ENCODE assay signal across 24 cellular contexts in genomic region chr4:133585323-133585722, GRCh38.
DNase-seq lines count a peak whose midpoint lies in the region; ATAC-seq, FAIRE-seq and TF ChIP-seq lines count a peak whose summit lies in the region.
"Had no signal": no experiment of that assay in that cellular context is flagged by ENCODE, and none has a peak within 500 bp of the region (broad histone marks: within the 10 kb centered on the region; RNA-seq: fewer than 3 reads in every experiment).

No MANE protein-coding gene starts in this region.

- H3K9me3 ChIP-seq in DND-41 (ENCODE audit: insufficient read depth, low read length, severe bottlenecking) (peaks cover 10% of the 10 kb centered on the region), K562 (replicated peaks; ENCODE audit: control insufficient read depth, insufficient read depth, low read depth, low read length) (no peaks in the 10 kb centered on the region), parathyroid adenoma (ENCODE audit: control insufficient read depth, low read length) (no peaks in the 10 kb centered on the region)
- H3K9me3 ChIP-seq: A549; BLaER1 treated with 17β-estradiol and CSF1 and Interleukin-3, amounts not matched to agents 10 nM and 100 nM; Caco-2 had no signal

- H3K36me3 ChIP-seq in DND-41 (ENCODE audit: insufficient read depth, low read length) = no peaks in the 10 kb centered on the region
- no peaks in the 10 kb centered on the region for H3K36me3 ChIP-seq in K562 (ENCODE audit: control insufficient read depth, insufficient read depth, low read length)
- no peaks in the 10 kb centered on the region for H3K36me3 ChIP-seq in parathyroid adenoma (ENCODE audit: control insufficient read depth, insufficient read depth, low read length)
- H3K36me3 ChIP-seq: BLaER1 treated with 17β-estradiol and CSF1 and Interleukin-3, amounts not matched to agents 10 nM and 100 nM had no signal

- H3K79me2 ChIP-seq in DND-41 (ENCODE audit: insufficient read depth, low read length) (no peaks in the 10 kb centered on the region), K562 (ENCODE audit: control insufficient read depth, insufficient read depth, low read length) (no peaks in the 10 kb centered on the region), parathyroid adenoma (no peaks in the 10 kb centered on the region)

- TF ChIP-seq EP300 in K562 (IDR thresholded peaks at IDR 0.05; ENCODE audit: low read length) = no peak

- no peak for FAIRE-seq in K562 (lab: Jason Lieb, UNC)
- FAIRE-seq: A549, D721Med, G401.6, GM12891, GM19239 had no signal

- no peak for ATAC-seq in DND-41 (ENCODE audit: insufficient read depth, low read depth)
- no peak for ATAC-seq in K562
- ATAC-seq: A549; CD8-positive, alpha-beta T cell had no signal

- no peak overlapping the region for H3K4me3 ChIP-seq in DND-41 (ENCODE audit: low read depth in 1 of 2, low read length in 2 of 2)
- no peak overlapping the region for H3K4me3 ChIP-seq in K562
- H3K4me3 ChIP-seq in parathyroid adenoma (ENCODE audit: low read depth, low read length) = no peak overlapping the region
- H3K4me3 ChIP-seq: A549; BLaER1 treated with 17β-estradiol and CSF1 and Interleukin-3, amounts not matched to agents 10 nM and 100 nM had no signal

- H3K4me2 ChIP-seq in DND-41 (ENCODE audit: insufficient read depth, low read length) (no peak overlapping the region), K562 (ENCODE audit: insufficient read depth, low read length) (no peak overlapping the region), parathyroid adenoma (ENCODE audit: low read length) (peak overlapping the region; percentile 46)
- H3K4me2 ChIP-seq: A549 had no signal

- H3K27me3 Mint-ChIP-seq in activated CD4-positive, alpha-beta T cell treated with anti-CD3 and anti-CD28 coated beads, Interleukin-2, amount 10 ng/mL, durations not matched to agents 24 days and 14 days = no peaks in the 10 kb centered on the region
- H3K27me3 Mint-ChIP-seq: B cell; CD4-positive, alpha-beta T cell had no signal

- no peaks in the 10 kb centered on the region for H4K20me1 ChIP-seq in DND-41 (ENCODE audit: insufficient read depth, low read length)
- H4K20me1 ChIP-seq in K562 (replicated peaks; ENCODE audit: control insufficient read depth, insufficient read depth, low read length) = no peaks in the 10 kb centered on the region
- H4K20me1 ChIP-seq: BLaER1 treated with 17β-estradiol and CSF1 and Interleukin-3, amounts not matched to agents 10 nM and 100 nM had no signal

- no peak overlapping the region for H3K27ac Mint-ChIP-seq in activated CD4-positive, alpha-beta T cell treated with anti-CD3 and anti-CD28 coated beads, Interleukin-2, amount 10 ng/mL, durations not matched to agents 24 days and 14 days
- H3K27ac Mint-ChIP-seq: B cell; CD4-positive, alpha-beta T cell; CD8-positive, alpha-beta T cell had no signal

- no peaks in the 10 kb centered on the region for H3K9me3 Mint-ChIP-seq in activated CD4-positive, alpha-beta T cell treated with anti-CD3 and anti-CD28 coated beads, Interleukin-2, amount 10 ng/mL, durations not matched to agents 24 days and 14 days
- H3K9me3 Mint-ChIP-seq: CD4-positive, alpha-beta T cell had no signal

- no peak overlapping the region for H3K9ac ChIP-seq in DND-41 (ENCODE audit: low read depth, low read length)
- no peak overlapping the region for H3K9ac ChIP-seq in K562 (ENCODE audit: insufficient read depth in 1 of 2, low read depth in 2 of 2, low read length in 2 of 2)
- no peak overlapping the region for H3K9ac ChIP-seq in parathyroid adenoma
- H3K9ac ChIP-seq: BLaER1 treated with 17β-estradiol and CSF1 and Interleukin-3, amounts not matched to agents 10 nM and 100 nM had no signal

- TF ChIP-seq CTCF in DND-41 (IDR thresholded peaks at IDR 0.05; ENCODE audit: borderline replicate concordance, extremely low read depth, low read length, poor library complexity, severe bottlenecking) = no peak
- no peak for TF ChIP-seq CTCF in K562 (IDR thresholded peaks at IDR 0.05 in 2 of 3, conservative IDR thresholded peaks at IDR 0.05 in 1 of 3; ENCODE audit: insufficient read depth in 2 of 3, low read depth in 1 of 3, low read length in 3 of 3)
- TF ChIP-seq CTCF in parathyroid adenoma (IDR thresholded peaks at IDR 0.05) = no peak

- H3K36me3 Mint-ChIP-seq in activated CD4-positive, alpha-beta T cell treated with anti-CD3 and anti-CD28 coated beads, Interleukin-2, amount 10 ng/mL, durations not matched to agents 24 days and 14 days (ENCODE audit: low read depth) = no peaks in the 10 kb centered on the region
- H3K36me3 Mint-ChIP-seq: CD8-positive, alpha-beta T cell had no signal

- no peak for TF ChIP-seq POLR2A in K562 (conservative IDR thresholded peaks at IDR 0.05)

- CTCF ChIA-PET in K562 (lab: Yijun Ruan, JAX; ENCODE audit: low intra/inter-chr PET ratio) = no interaction called here

- in situ Hi-C loops in K562 (cut with MboI) = no loop called here

- intact Hi-C loops in activated CD4-positive, alpha-beta T cell treated with anti-CD3 and anti-CD28 coated beads, Interleukin-2, amount 10 ng/mL, durations not matched to agents 24 days and 14 days (cut with micrococcal nuclease) = no loop called here
- intact Hi-C loops in K562 (cut with micrococcal nuclease) = no loop called here

- H3K27me3 ChIP-seq in DND-41 (ENCODE audit: insufficient read depth, low read length, poor library complexity) (no peaks in the 10 kb centered on the region), K562 (ENCODE audit: control insufficient read depth in 2 of 2, insufficient read depth in 2 of 2, low read length in 2 of 2) (no peaks in the 10 kb centered on the region), parathyroid adenoma (ENCODE audit: control insufficient read depth, insufficient read depth, low read length) (no peaks in the 10 kb centered on the region)
- H3K27me3 ChIP-seq: BLaER1 treated with 17β-estradiol and CSF1 and Interleukin-3, amounts not matched to agents 10 nM and 100 nM had no signal

- BruUV-seq in K562 (replicated peaks; lab: Mats Ljungman, UMichigan) = no TSS peak

- no peaks in the 10 kb centered on the region for H3K4me1 Mint-ChIP-seq in activated CD4-positive, alpha-beta T cell treated with anti-CD3 and anti-CD28 coated beads, Interleukin-2, amount 10 ng/mL, durations not matched to agents 24 days and 14 days
- H3K4me1 Mint-ChIP-seq: B cell had no signal

- peak overlapping the region; percentile 20; the same call in 1 of the 2 replicates for H2AFZ ChIP-seq in DND-41 (ENCODE audit: low read depth, low read length)
- 0 out of 2 replicates have a peak overlapping the region, but pooled peaks have one; percentile 32 for H2AFZ ChIP-seq in K562 (ENCODE audit: low read depth, low read length)
- peak overlapping the region; percentile 22 for H2AFZ ChIP-seq in parathyroid adenoma

- peak; percentile 22 for DNase-seq in activated CD4-positive, alpha-beta T cell treated with anti-CD3 and anti-CD28 coated beads, Interleukin-2, amount 10 ng/mL, durations not matched to agents 24 days and 14 days
- no peak for DNase-seq in activated CD4-positive, alpha-beta T cell treated with anti-CD3 and anti-CD28 coated beads for 48 hours
- DNase-seq in DND-41 = no peak
- no peak for DNase-seq in K562 (ENCODE audit: extremely low read depth in 1 of 4, low spot score in 3 of 4)
- no peak for DNase-seq in DMS 273 treated with DMSO at 0.1 percent for 48 hours (lab: John Stamatoyannopoulos, UW)
- no peak for DNase-seq in NCI-H345 treated with DMSO at 0.1 percent for 48 hours (lab: John Stamatoyannopoulos, UW; ENCODE audit: unreplicated experiment)
- DNase-seq: AML-193; Calu3; CD4-positive, alpha-beta T cell; CD8-positive, alpha-beta T cell; DMS153; DMS79; GF-D8 had no signal

- no peak for TF ChIP-seq RAD21 in K562 (CRISPR knock-in tag; conservative IDR thresholded peaks at IDR 0.05 in 1 of 2, IDR thresholded peaks at IDR 0.05 in 1 of 2)

- 20% methylated on average over 7 of the region's 8 CpGs for WGBS in K562 (ENCODE audit: insufficient coverage, low coverage, missing lambda C conversion rate)

- H3K4me3 Mint-ChIP-seq in activated CD4-positive, alpha-beta T cell treated with anti-CD3 and anti-CD28 coated beads, Interleukin-2, amount 10 ng/mL, durations not matched to agents 24 days and 14 days = no peak overlapping the region
- H3K4me3 Mint-ChIP-seq: B cell; CD4-positive, alpha-beta T cell; CD8-positive, alpha-beta T cell had no signal

- POLR2A ChIA-PET in K562 (lab: Yijun Ruan, JAX) = no interaction called here

- no peak overlapping the region for H3K27ac ChIP-seq in DND-41 (ENCODE audit: low read length)
- H3K27ac ChIP-seq in K562 (ENCODE audit: extremely low read depth, low read depth, low read length) = no peak overlapping the region
- H3K27ac ChIP-seq in parathyroid adenoma = peak overlapping the region; percentile 44
- H3K27ac ChIP-seq: 22Rv1; A549; BLaER1 treated with 17β-estradiol and CSF1 and Interleukin-3, amounts not matched to agents 10 nM and 100 nM; C4-2B had no signal

- H3K4me1 ChIP-seq in DND-41 (ENCODE audit: insufficient read depth, low read length) (peaks cover 5% of the 10 kb centered on the region; the same call in 1 of the 2 replicates), K562 (replicated peaks in 1 of 2; ENCODE audit: control insufficient read depth in 2 of 2, insufficient read depth in 2 of 2, low read length in 2 of 2) (no peaks in the 10 kb centered on the region; a peak in 1 of 5 replicates), parathyroid adenoma (peaks cover 4% of the 10 kb centered on the region)
- H3K4me1 ChIP-seq: A549, Caco-2 had no signal

- no peaks in the 10 kb centered on the region for H3K9me1 ChIP-seq in K562 (ENCODE audit: control insufficient read depth, insufficient read depth, low read length)

TF ChIP-seq in K562, 482 proteins besides CTCF, POLR2A, EP300 and RAD21 (continues in another document):
- TF ChIP-seq ZNF239 (CRISPR knock-in tag; IDR thresholded peaks at IDR 0.05) (no peak), ELK1 (CRISPR knock-in tag; IDR thresholded peaks at IDR 0.05) (no peak), ZNF41 (CRISPR knock-in tag; conservative IDR thresholded peaks at IDR 0.05) (no peak), CREB3 (tag; conservative IDR thresholded peaks at IDR 0.05; ENCODE audit: low read depth) (no peak), RFX5 (IDR thresholded peaks at IDR 0.05; ENCODE audit: low read depth, low read length) (no peak)
